In genomic region chr11:84541711-84542340, GRCh38 we compare ENCODE assay signal across 21 cellular contexts.
DNase-seq lines count a peak whose midpoint lies in the region; ATAC-seq and TF ChIP-seq lines count a peak whose summit lies in the region.
"Had no signal": no experiment of that assay in that cellular context is flagged by ENCODE, and none has a peak within 500 bp of the region (broad histone marks: within the 10 kb centered on the region; RNA-seq: fewer than 3 reads in every experiment).

No MANE protein-coding gene starts in this region.

- H3K4me3 ChIP-seq in BE2C (ENCODE audit: low read depth, low read length): no peak overlapping the region
- H3K4me3 ChIP-seq: esophagus squamous epithelium, heart left ventricle, prostate gland, SJCRH30 had no signal

- no peaks in the 10 kb centered on the region for H3K27me3 ChIP-seq in BE2C
- H3K27me3 ChIP-seq: esophagus squamous epithelium, heart left ventricle, SJCRH30 had no signal

- no peaks in the 10 kb centered on the region for H3K9me3 ChIP-seq in BE2C
- H3K9me3 ChIP-seq: esophagus squamous epithelium, prostate gland had no signal

- no peak for ATAC-seq in memory B cell (ENCODE audit: low read depth)
- ATAC-seq: activated T-cell treated with anti-CD3 and anti-CD28 coated beads, Interleukin-2, amount 50 U/mL, for 72 hours; Panc1 had no signal

- no peak overlapping the region for H3K4me3 Mint-ChIP-seq in memory B cell
- no peak overlapping the region for H3K4me3 Mint-ChIP-seq in endothelial cell (ENCODE audit: unreplicated experiment)
- H3K4me3 Mint-ChIP-seq: activated naive CD4-positive, alpha-beta T cell treated with anti-CD3 and anti-CD28 coated beads for 36 hours; activated T-cell treated with anti-CD3 and anti-CD28 coated beads, Interleukin-2, amount 50 U/mL, for 72 hours had no signal

- no peaks in the 10 kb centered on the region for H3K36me3 ChIP-seq in BE2C
- H3K36me3 ChIP-seq: esophagus squamous epithelium, heart left ventricle, prostate gland, SJCRH30 had no signal

- no peaks in the 10 kb centered on the region for H3K9me3 Mint-ChIP-seq in memory B cell
- no peaks in the 10 kb centered on the region for H3K9me3 Mint-ChIP-seq in endothelial cell (ENCODE audit: unreplicated experiment)

- H3K27ac Mint-ChIP-seq in memory B cell (peak overlapping the region; percentile 10), endothelial cell (ENCODE audit: unreplicated experiment) (no peak overlapping the region)
- H3K27ac Mint-ChIP-seq: activated naive CD4-positive, alpha-beta T cell treated with anti-CD3 and anti-CD28 coated beads for 36 hours; activated T-cell treated with anti-CD3 and anti-CD28 coated beads, Interleukin-2, amount 50 U/mL, for 72 hours had no signal

- H3K36me3 Mint-ChIP-seq in memory B cell: no peaks in the 10 kb centered on the region
- no peaks in the 10 kb centered on the region for H3K36me3 Mint-ChIP-seq in endothelial cell (ENCODE audit: low read depth, unreplicated experiment)

- TF ChIP-seq CTCF in BE2C (IDR thresholded peaks at IDR 0.05; ENCODE audit: low read depth, low read length) (no peak), GM20000 (IDR thresholded peaks at IDR 0.05; ENCODE audit: extremely low read depth, missing control alignments) (no peak), endothelial cell (IDR thresholded peaks at IDR 0.05; ENCODE audit: unreplicated experiment) (no peak)

- in situ Hi-C loops in KBM-7 (cut with MboI; ENCODE audit: low pct_unique_long_range_greater_than_20kb, low sequenced_read_pairs): loop anchor here (25.0 kb wide), 1 partner anchor 705 kb away; no protein-coding TSS in a partner anchor

- H3K27me3 Mint-ChIP-seq in memory B cell (peaks cover 3% of the 10 kb centered on the region), endothelial cell (ENCODE audit: unreplicated experiment) (peaks cover 2% of the 10 kb centered on the region)

- H3K4me1 Mint-ChIP-seq in memory B cell (peaks cover 9% of the 10 kb centered on the region), endothelial cell (ENCODE audit: unreplicated experiment) (peaks cover 4% of the 10 kb centered on the region)

- H3K27ac ChIP-seq in caudate nucleus (ENCODE audit: low read depth, low read length): peak overlapping the region; percentile 44
- H3K27ac ChIP-seq: esophagus squamous epithelium, heart left ventricle, prostate gland, SJCRH30 had no signal

- DNase-seq in BE2C (peak; percentile 15), RKO (ENCODE audit: low spot score) (peak; percentile 4), caudate nucleus (lab: John Stamatoyannopoulos, UW) (peak in 3 of 61 donors; percentile 35 to 67 (median 36)), memory B cell (ENCODE audit: low spot score in 2 of 2) (no peak), KBM-7 (no peak), NCI-H146 treated with DMSO at 0.1 percent for 48 hours (lab: John Stamatoyannopoulos, UW; ENCODE audit: unreplicated experiment) (no peak), GM20000 (ENCODE audit: low spot score) (no peak), endothelial cell (ENCODE audit: low spot score) (no peak)
- DNase-seq: ACHN; activated CD4-positive, alpha-beta T cell treated with anti-CD3 and anti-CD28 coated beads for 4 hours; activated naive CD4-positive, alpha-beta T cell treated with anti-CD3 and anti-CD28 coated beads for 36 hours; activated T-cell treated with anti-CD3 and anti-CD28 coated beads, Interleukin-2, amount 50 U/mL, for 72 hours; effector CD8-positive, alpha-beta T cell; esophagus squamous epithelium; heart left ventricle; Karpas-422; NCI-H1048; NCI-H2029; SJCRH30 had no signal

- H3K4me1 ChIP-seq in BE2C: peaks cover 25% of the 10 kb centered on the region
- H3K4me1 ChIP-seq: esophagus squamous epithelium, prostate gland had no signal

Comparison
In these comparisons a context has a peak if more than half of its experiments do, and no peak if none do; other contexts are left out.
1. DNase-seq: peak in BE2C (single experiment) and RKO (single experiment); none in memory B cell (0 of 2), KBM-7 (single experiment), NCI-H146 treated with DMSO at 0.1 percent for 48 hours (single experiment), GM20000 (single experiment) and endothelial cell (single experiment).